ENCODE assay signal across 16 cellular contexts in the genomic region with DNA sequence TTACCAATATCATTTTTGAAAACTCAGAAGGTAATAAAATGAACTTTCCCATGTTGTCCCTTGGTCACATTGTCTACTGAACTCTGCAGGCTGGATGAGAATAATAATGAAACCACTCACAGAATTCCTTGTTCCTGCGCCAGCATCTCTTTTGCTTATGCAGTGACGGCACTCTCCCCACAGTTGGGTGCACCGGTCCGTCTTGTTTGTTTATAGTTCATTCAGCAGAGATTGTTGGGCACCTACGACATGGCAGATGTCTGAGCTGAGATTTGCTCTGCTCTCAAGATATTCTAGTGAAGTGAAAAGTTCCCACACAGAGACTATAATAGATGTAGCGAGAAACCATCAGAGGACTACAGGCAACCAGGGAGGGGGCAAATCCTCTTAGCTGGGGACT.
A peak's percentile ranks its signal among the peaks of the same experiment; 100 is the strongest.
DNase-seq lines count a peak whose midpoint lies in the region; FAIRE-seq and TF ChIP-seq lines count a peak whose summit lies in the region.
"Had no signal": no experiment of that assay in that cellular context is flagged by ENCODE, and none has a peak within 500 bp of the region (broad histone marks: within the 10 kb centered on the region; RNA-seq: fewer than 3 reads in every experiment).

No MANE protein-coding gene starts in this region.

- H3K27me3 Mint-ChIP-seq in astrocyte (ENCODE audit: low read depth, unreplicated experiment): peaks cover 4% of the 10 kb centered on the region
- peaks cover 9% of the 10 kb centered on the region for H3K27me3 Mint-ChIP-seq in neural progenitor cell (ENCODE audit: insufficient read depth, low read depth)

- H3K9ac ChIP-seq in astrocyte (ENCODE audit: low read length) (peak overlapping the region; percentile 59), neural progenitor cell (no peak overlapping the region)

- no peaks in the 10 kb centered on the region for H3K36me3 Mint-ChIP-seq in astrocyte (ENCODE audit: low read depth, unreplicated experiment)
- no peaks in the 10 kb centered on the region for H3K36me3 Mint-ChIP-seq in neural progenitor cell

- H3K27me3 ChIP-seq in astrocyte (ENCODE audit: insufficient read depth, low read length) (no peaks in the 10 kb centered on the region), neural progenitor cell (no peaks in the 10 kb centered on the region), MG63 (no peaks in the 10 kb centered on the region)

- no peaks in the 10 kb centered on the region for H3K36me3 ChIP-seq in astrocyte (ENCODE audit: insufficient read depth, low read length)
- H3K36me3 ChIP-seq in neural progenitor cell: no peaks in the 10 kb centered on the region
- no peaks in the 10 kb centered on the region for H3K36me3 ChIP-seq in MG63

- H2AFZ ChIP-seq in astrocyte (ENCODE audit: low read depth, low read length): peak overlapping the region; percentile 42
- peak overlapping the region; percentile 45 for H2AFZ ChIP-seq in neural progenitor cell (replicated peaks)

- no peak overlapping the region for H3K27ac Mint-ChIP-seq in astrocyte (ENCODE audit: unreplicated experiment)
- no peak overlapping the region for H3K27ac Mint-ChIP-seq in neural progenitor cell
- H3K27ac Mint-ChIP-seq: H9 had no signal

- TF ChIP-seq CTCF in astrocyte (IDR thresholded peaks at IDR 0.05; ENCODE audit: insufficient read depth, low read depth, low read length): no peak
- TF ChIP-seq CTCF in neural progenitor cell (IDR thresholded peaks at IDR 0.05): no peak

- peak overlapping the region; percentile 8 for H3K4me3 ChIP-seq in astrocyte (ENCODE audit: insufficient read depth, low read depth, low read length)
- H3K4me3 ChIP-seq in neural progenitor cell: no peak overlapping the region
- no peak overlapping the region for H3K4me3 ChIP-seq in MG63
- H3K4me3 ChIP-seq: SK-N-MC had no signal

- peak; percentile 20 for DNase-seq in DMS153 (lab: John Stamatoyannopoulos, UW)
- peak; percentile 79 for DNase-seq in astrocyte (ENCODE audit: low read depth)
- DNase-seq in fibroblast of peridontal ligament (ENCODE audit: extremely low read depth): peak; percentile 18
- DNase-seq in neural progenitor cell (ENCODE audit: low spot score): no peak
- no peak for DNase-seq in MG63
- no peak for DNase-seq in stimulated activated CD4-positive, alpha-beta T cell treated with anti-CD3 and anti-CD28 coated beads, Interleukin-4, amount 100 ng/mL, for 24 hours
- no peak for DNase-seq in NCI-H2227 (lab: John Stamatoyannopoulos, UW; ENCODE audit: unreplicated experiment)
- DNase-seq in EL: no peak
- DNase-seq: AML-193, COR-L47, H9, KBM-7, NCI-H2081 treated with DMSO at 0.1 percent for 48 hours, NCI-H524, Right ventricle myocardium superior had no signal

- FAIRE-seq in astrocyte (lab: Jason Lieb, UNC): no peak

- H3K79me2 ChIP-seq in astrocyte (ENCODE audit: insufficient read depth, low read length) (no peaks in the 10 kb centered on the region), neural progenitor cell (ENCODE audit: low read depth) (no peaks in the 10 kb centered on the region)

- peak overlapping the region; percentile 34 for H3K27ac ChIP-seq in astrocyte (ENCODE audit: low read depth, low read length)
- H3K27ac ChIP-seq in neural progenitor cell: no peak overlapping the region
- H3K27ac ChIP-seq: SK-N-MC had no signal

- H4K20me1 ChIP-seq in astrocyte (ENCODE audit: insufficient read depth, low read length) (no peaks in the 10 kb centered on the region), neural progenitor cell (ENCODE audit: low read depth) (no peaks in the 10 kb centered on the region)

- peaks cover 2% of the 10 kb centered on the region for H3K9me3 Mint-ChIP-seq in astrocyte (ENCODE audit: unreplicated experiment)
- H3K9me3 Mint-ChIP-seq in neural progenitor cell: peaks cover 3% of the 10 kb centered on the region
- H3K9me3 Mint-ChIP-seq: H9 had no signal

- H3K4me1 ChIP-seq in astrocyte (ENCODE audit: insufficient read depth, low read length): peaks cover 7% of the 10 kb centered on the region
- peaks cover 28% of the 10 kb centered on the region for H3K4me1 ChIP-seq in neural progenitor cell

- no peaks in the 10 kb centered on the region for H3F3A ChIP-seq in neural progenitor cell (ENCODE audit: low read depth)

- peak overlapping the region; percentile 78 for H3K4me2 ChIP-seq in astrocyte (ENCODE audit: low read length)
- H3K4me2 ChIP-seq in neural progenitor cell: no peak overlapping the region

- H3K4me3 Mint-ChIP-seq in astrocyte (ENCODE audit: unreplicated experiment): no peak overlapping the region
- no peak overlapping the region for H3K4me3 Mint-ChIP-seq in neural progenitor cell
- H3K4me3 Mint-ChIP-seq: H9 had no signal

- H3K4me1 Mint-ChIP-seq in astrocyte (ENCODE audit: low read depth, unreplicated experiment) (no peaks in the 10 kb centered on the region), neural progenitor cell (peaks cover 22% of the 10 kb centered on the region)

- H3K9me3 ChIP-seq in astrocyte (ENCODE audit: insufficient read depth, low read depth, low read length) (no peaks in the 10 kb centered on the region), neural progenitor cell (ENCODE audit: low read depth) (no peaks in the 10 kb centered on the region), MG63 (no peaks in the 10 kb centered on the region)

Comparison
In these comparisons a context has a peak if more than half of its experiments do, and no peak if none do; other contexts are left out.
1. DNase-seq: peak in DMS153 (single experiment), astrocyte (single experiment) and fibroblast of peridontal ligament (single experiment); none in neural progenitor cell (single experiment), MG63 (single experiment), stimulated activated CD4-positive, alpha-beta T cell treated with anti-CD3 and anti-CD28 coated beads, Interleukin-4, amount 100 ng/mL, for 24 hours (single experiment), NCI-H2227 (single experiment) and EL (single experiment).